In genomic region chr20:57038608-57039440, GRCh38 we compare ENCODE assay signal across 23 cellular contexts.
"Had no signal": no experiment of that assay in that cellular context is flagged by ENCODE, and none has a peak within 500 bp of the region (broad histone marks: within the 10 kb centered on the region; RNA-seq: fewer than 3 reads in every experiment).

No MANE protein-coding gene starts in this region.

- H3K27ac ChIP-seq: brain microvascular endothelial cell, gastroesophageal sphincter, thoracic aorta had no signal

- DNase-seq: activated CD4-positive, alpha-beta T cell treated with anti-CD3 and anti-CD28 coated beads for 36 hours; activated CD4-positive, alpha-beta T cell treated with anti-CD3 and anti-CD28 coated beads, Interleukin-2, amount 50 U/mL, for 4 hours; activated CD8-positive, alpha-beta memory T cell treated with anti-CD3 and anti-CD28 coated beads for 24 hours; activated CD8-positive, alpha-beta memory T cell treated with anti-CD3 and anti-CD28 coated beads, Interleukin-2, amount 50 U/mL, for 4 hours; activated T-cell treated with anti-CD3 and anti-CD28 coated beads, Interleukin-2, amount 50 U/mL, for 24 hours; aorta; caudate nucleus; effector CD4-positive, alpha-beta T cell; head of caudate nucleus; hypothalamus; naive B cell; occipital lobe; stimulated activated CD4-positive, alpha-beta T cell treated with anti-CD3 and anti-CD28 coated beads, Interleukin-2, amount 100 ng/mL, for 48 hours; stimulated activated CD8-positive, alpha-beta memory T cell treated with anti-CD3 and anti-CD28 coated beads, Interleukin-4, amount 100 ng/mL, for 48 hours; stimulated activated naive B cell treated with anti-CD40 and anti-IgM and Interleukin-4, amounts not matched to agents 10 μg/mL and 1 μg/mL and 100 μg/mL, for 72 hours; T-helper 9 cell had no signal

- ATAC-seq: activated T-helper 17 cell treated with anti-CD3 and anti-CD28 coated beads, Interleukin-2, amount 50 U/mL, for 72 hours; gastroesophageal sphincter; sciatic nerve; stimulated activated naive B cell treated with anti-CD40 and anti-IgM and Interleukin-4, amounts not matched to agents 10 μg/mL and 1 μg/mL and 100 μg/mL, for 72 hours; WTC11 had no signal

- FAIRE-seq: endometrium had no signal

- H3K36me3 ChIP-seq: brain microvascular endothelial cell, gastroesophageal sphincter, thoracic aorta had no signal

- H3K27me3 ChIP-seq: brain microvascular endothelial cell had no signal

- H3K9me3 ChIP-seq: thoracic aorta had no signal

- H3K4me3 ChIP-seq: gastroesophageal sphincter, thoracic aorta had no signal
